ENCODE assay signal across 8 cellular contexts in the genomic region with DNA sequence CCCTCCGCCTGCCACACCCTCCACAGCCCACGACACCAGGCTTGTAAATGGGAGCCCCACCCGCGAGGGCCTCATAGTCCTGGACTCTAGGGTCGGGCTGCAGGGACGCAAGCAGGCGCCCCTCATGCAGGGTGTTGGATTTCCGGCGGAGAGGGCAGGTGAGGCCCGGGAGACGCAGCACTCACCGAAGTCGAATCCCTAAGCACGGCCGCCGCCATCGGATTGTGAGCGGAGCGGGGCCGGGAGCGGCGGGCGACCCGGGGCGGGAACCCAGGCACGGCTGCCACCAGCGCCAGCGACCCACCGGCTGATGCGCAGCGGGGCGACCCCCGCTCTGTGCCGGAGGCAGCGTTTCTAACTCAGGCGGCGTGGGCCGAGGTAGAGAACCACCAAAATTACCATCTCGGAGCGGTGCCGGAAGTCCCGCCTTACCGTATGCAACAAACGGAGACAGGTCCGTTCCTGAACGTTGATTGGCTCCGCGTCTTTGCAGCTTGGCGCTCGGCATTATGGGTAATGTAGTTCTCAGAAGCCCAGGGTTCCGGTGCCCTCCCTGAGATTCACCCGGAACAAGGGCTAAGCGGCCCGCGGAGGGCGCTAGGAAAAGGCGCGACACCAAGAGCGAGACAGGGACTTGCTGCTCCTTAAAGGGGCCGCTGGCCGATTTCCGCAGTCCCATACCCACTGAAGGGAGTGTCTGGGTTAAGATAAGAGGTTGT. TPM values are rescaled to one million over a fixed set of nuclear protein-coding genes. Genes with fewer than 3 reads are reported as not detected.
DNase-seq lines count a peak whose midpoint lies in the region; ATAC-seq and TF ChIP-seq lines count a peak whose summit lies in the region.

A gene (minus strand): TSS at position 425 of the 719 bp plus-strand sequence. CDS start 207 bp downstream, at position 218.

- intact Hi-C loops in left cardiac atrium (cut with DNase I) (no loop called here), posterior cingulate gyrus (cut with DNase I) (loop anchor here (2.0 to 5.0 kb wide), 2 partner anchors 92 to 104 kb away; a partner anchor contains a TSS), upper lobe of right lung (cut with DNase I) (no loop called here)

- H3K4me1 ChIP-seq in upper lobe of right lung = peaks cover 12% of the 10 kb centered on the region

- peaks cover 46% of the 10 kb centered on the region for H3K36me3 Mint-ChIP-seq in T-cell

- peak; percentile 92 for ATAC-seq in HG02852 (IDR thresholded peaks at IDR 0.05; ENCODE audit: unreplicated experiment)
- peak; percentile 91 to 98 (median 96) for ATAC-seq in T-cell (replicated peaks in 1 of 4)
- ATAC-seq in left cardiac atrium = peak; percentile 97 to 99
- peak; percentile 99 for ATAC-seq in upper lobe of right lung

- CTCF ChIA-PET in T-cell (lab: Charles Lee) = interaction anchor here in 1 of 2 donors (0.6 to 1.4 kb wide), 2 partner anchors 35 to 189 kb away, joined by 3 read pairs; a partner anchor contains a TSS

- H3K27ac ChIP-seq in upper lobe of right lung = peak within 1 kb of the TSS; percentile 74

- in situ Hi-C loops in GM13976 (cut with MboI; ENCODE audit: low sequenced_read_pairs, unreplicated experiment) = no loop called here

- peak within 1 kb of the TSS; percentile 92 for H3K27ac Mint-ChIP-seq in T-cell

- DNase-seq in GM13976 (ENCODE audit: low spot score) (peak; percentile 99), NCI-H1436 treated with DMSO at 0.1 percent for 48 hours (lab: John Stamatoyannopoulos, UW) (peak; percentile 96), T-cell (peak; percentile 82 to 97 (median 96)), amniotic stem cell (lab: John Stamatoyannopoulos, UW) (peak; percentile 92), left cardiac atrium (peak; percentile 98), posterior cingulate gyrus (peak; percentile 92 to 99 (median 97)), upper lobe of right lung (peak; percentile 96)

- H3K4me3 ChIP-seq in upper lobe of right lung = peak within 1 kb of the TSS; percentile 97

- H3K4me1 Mint-ChIP-seq in T-cell = peaks cover 26 to 31% (median 26%) of the 10 kb centered on the region in 3 donors

- peaks cover 35 to 52% (median 43%) of the 10 kb centered on the region in 3 donors for H3K9me3 Mint-ChIP-seq in T-cell

- POLR2A ChIA-PET in T-cell (lab: Charles Lee) = no interaction called here

- H3K27me3 ChIP-seq in upper lobe of right lung = no peaks in the 10 kb centered on the region

- no peaks in the 10 kb centered on the region for H3K27me3 Mint-ChIP-seq in T-cell

- peaks cover 22% of the 10 kb centered on the region for H3K9me3 ChIP-seq in upper lobe of right lung

- H3K4me3 Mint-ChIP-seq in T-cell = peak within 1 kb of the TSS; percentile 75 to 84 (median 78)

- TF ChIP-seq CTCF in GM13976 (IDR thresholded peaks at IDR 0.05; ENCODE audit: borderline replicate concordance, control extremely low read depth, extremely low read depth, insufficient read depth, missing control alignments) (peak; percentile 33), upper lobe of right lung (IDR thresholded peaks at IDR 0.05) (peak; percentile 34)

- H3K36me3 ChIP-seq in upper lobe of right lung = peaks cover 19% of the 10 kb centered on the region

RNA-seq across cellular contexts. Expression of the gene that starts here (rescaled TPM):
- 10 to 100 TPM in 3 of 5 donors, 1 to 10 TPM in 2; 5.6 to 11.1 (median 10.0) TPM for total RNA-seq in T-cell
- total RNA-seq in left cardiac atrium = 1 to 10 TPM; 4.6 to 5.5 TPM
- 5.6 TPM for total RNA-seq in upper lobe of right lung

Comparison
In these comparisons a context has a peak if more than half of its experiments do, and no peak if none do; other contexts are left out.
1. Peak in every context shown above with its lines: DNase-seq, ATAC-seq, H3K4me3 ChIP-seq and H3K27ac ChIP-seq.